In the genomic region with DNA sequence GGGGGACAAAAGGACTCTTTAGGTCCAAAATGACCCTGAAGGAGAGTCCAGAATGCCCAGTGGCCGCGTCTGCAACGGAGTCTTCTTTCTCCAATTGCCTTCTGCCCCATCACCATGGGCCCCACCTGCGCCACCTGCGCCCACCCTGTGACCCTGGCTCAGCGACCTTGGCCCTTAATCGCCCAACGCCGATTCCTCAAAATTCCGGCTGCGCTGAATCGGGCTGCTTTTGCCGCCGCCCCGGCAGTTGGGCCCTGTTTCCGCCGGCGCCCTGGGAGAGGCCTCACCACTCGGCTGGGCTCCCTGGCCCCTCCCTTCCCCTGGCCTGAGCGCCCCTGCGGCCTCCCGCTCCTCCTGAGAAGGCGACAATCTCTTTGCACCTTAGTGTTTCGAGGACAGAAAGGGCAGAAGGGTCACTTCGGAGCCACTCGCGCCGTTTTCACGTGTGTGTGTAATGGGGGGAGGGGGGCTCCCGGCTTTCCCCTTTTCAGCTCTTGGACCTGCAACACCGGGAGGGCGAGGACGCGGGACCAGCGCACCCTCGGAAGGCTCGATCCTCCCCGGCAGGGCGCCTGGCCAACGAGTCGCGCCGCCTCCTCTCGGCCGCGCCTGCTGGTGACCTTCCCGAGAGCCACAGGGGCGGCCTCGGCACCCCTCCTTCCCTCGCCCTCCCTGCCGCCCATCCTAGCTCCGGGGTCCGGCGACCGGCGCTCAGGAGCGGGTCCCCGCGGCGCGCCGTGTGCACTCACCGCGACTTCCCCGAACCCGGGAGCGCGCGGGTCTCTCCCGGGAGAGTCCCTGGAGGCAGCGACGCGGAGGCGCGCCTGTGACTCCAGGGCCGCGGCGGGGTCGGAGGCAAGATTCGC, we compare ENCODE assay signal across 8 cellular contexts. TPM values are rescaled to one million over a fixed set of nuclear protein-coding genes. Genes with fewer than 3 reads are reported as not detected.
A peak's percentile ranks its signal among the peaks of the same experiment; 100 is the strongest.
DNase-seq lines count a peak whose midpoint lies in the region; ATAC-seq and TF ChIP-seq lines count a peak whose summit lies in the region.

No MANE protein-coding gene starts in this region.

- H3K27ac ChIP-seq in parathyroid adenoma, result no peak overlapping the region

- H3K4me1 ChIP-seq in parathyroid adenoma, result no peaks in the 10 kb centered on the region

- no peaks in the 10 kb centered on the region for H3K36me3 ChIP-seq in parathyroid adenoma (ENCODE audit: control insufficient read depth, insufficient read depth, low read length)

- no peak overlapping the region for H3K4me3 ChIP-seq in parathyroid adenoma (ENCODE audit: low read depth, low read length)

- no peaks in the 10 kb centered on the region for H3K79me2 ChIP-seq in parathyroid adenoma

- no peak overlapping the region for H2AFZ ChIP-seq in parathyroid adenoma

- peaks cover 20% of the 10 kb centered on the region for H3K27me3 ChIP-seq in parathyroid adenoma (ENCODE audit: control insufficient read depth, insufficient read depth, low read length)

- H3K9ac ChIP-seq in parathyroid adenoma, result no peak overlapping the region

- no peaks in the 10 kb centered on the region for H3K9me3 ChIP-seq in parathyroid adenoma (ENCODE audit: control insufficient read depth, low read length)

- ATAC-seq in esophagus mucosa (peak; percentile 50), HG03097 (IDR thresholded peaks at IDR 0.05; ENCODE audit: low FRiP score, unreplicated experiment) (no peak)

- DNase-seq in Daoy (ENCODE audit: low read depth) (peak; percentile 88), NCI-H146 (lab: John Stamatoyannopoulos, UW) (peak; percentile 66), SHP77 treated with DMSO at 0.1 percent for 48 hours (lab: John Stamatoyannopoulos, UW) (no peak), NCI-H524 treated with DMSO at 0.1 percent for 48 hours (lab: John Stamatoyannopoulos, UW) (no peak), GM03348 (ENCODE audit: low spot score) (no peak)

- H3K4me2 ChIP-seq in parathyroid adenoma (ENCODE audit: low read length), result peak overlapping the region; percentile 34

- no peak for TF ChIP-seq CTCF in parathyroid adenoma (IDR thresholded peaks at IDR 0.05)

RNA-seq across cellular contexts. Expression of gene SIM2, which starts 0.5 kb away (rescaled TPM):
- total RNA-seq in Daoy (2014; rRNA removed; shearing (Covaris generic)), result 12.9 and 16.5 TPM in 2 replicates
- total RNA-seq in esophagus mucosa, result 18.3 TPM

Comparison
In these comparisons a context has a peak if more than half of its experiments do, and no peak if none do; other contexts are left out.
1. DNase-seq: peak in Daoy (single experiment) and NCI-H146 (single experiment); none in SHP77 treated with DMSO at 0.1 percent for 48 hours (single experiment), NCI-H524 treated with DMSO at 0.1 percent for 48 hours (single experiment) and GM03348 (single experiment).